Comparison of ENCODE assay signal across 26 cellular contexts in the genomic region with DNA sequence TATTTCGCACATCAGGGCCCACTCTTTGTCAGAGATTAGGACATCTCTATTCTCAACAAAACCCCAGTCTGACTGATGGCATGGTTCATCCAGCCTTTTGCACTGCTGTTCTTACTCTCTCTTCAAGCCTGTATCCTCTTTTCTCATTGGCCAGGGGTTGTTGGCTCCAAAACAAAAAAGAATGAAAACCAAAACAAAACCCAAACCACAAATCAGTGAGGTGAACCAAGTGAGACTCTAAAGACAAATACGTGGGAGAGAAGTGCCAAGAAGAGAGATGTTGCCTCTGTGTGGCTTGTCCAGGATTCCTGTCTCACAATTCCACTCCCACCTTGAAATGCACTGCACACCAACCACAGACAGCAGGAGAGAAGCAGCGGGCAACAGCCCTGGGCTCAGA.
"Had no signal": no experiment of that assay in that cellular context is flagged by ENCODE, and none has a peak within 500 bp of the region (broad histone marks: within the 10 kb centered on the region; RNA-seq: fewer than 3 reads in every experiment).

No MANE protein-coding gene starts in this region.

- H3K27me3 ChIP-seq: dorsolateral prefrontal cortex, gastrocnemius medialis, neural progenitor cell, right lobe of liver, stomach, thyroid gland, vagina had no signal

- H3K79me2 ChIP-seq: parathyroid adenoma had no signal

- H3K4me2 ChIP-seq: neural progenitor cell, smooth muscle cell had no signal

- H3K9me3 Mint-ChIP-seq: memory B cell; naive B cell; natural killer cell treated with Interleukin-12 subunit alpha and Interleukin-12 subunit beta and Interleukin-15 and Interleukin-18, amount 100 ng/mL, for 72 hours; neural progenitor cell; stimulated activated effector memory CD8-positive, alpha-beta T cell treated with anti-CD3 and anti-CD28 coated beads, Interleukin-12 subunit alpha, Interleukin-12 subunit beta, amount 100 ng/mL, for 72 hours had no signal

- H3K36me3 ChIP-seq: gastrocnemius medialis, neural progenitor cell, right lobe of liver, stomach, thyroid gland, vagina had no signal

- H3K9me3 ChIP-seq: gastrocnemius medialis, mucosa of descending colon, right lobe of liver, stomach, thyroid gland, vagina had no signal

- H3K27me3 Mint-ChIP-seq: memory B cell, progenitor cell of endocrine pancreas had no signal

- H3K4me1 Mint-ChIP-seq: memory B cell; naive B cell; stimulated activated effector memory CD8-positive, alpha-beta T cell treated with anti-CD3 and anti-CD28 coated beads, Interleukin-12 subunit alpha, Interleukin-12 subunit beta, amount 100 ng/mL, for 72 hours had no signal

- H3K27ac Mint-ChIP-seq: memory B cell; naive B cell; natural killer cell treated with Interleukin-12 subunit alpha and Interleukin-12 subunit beta and Interleukin-15 and Interleukin-18, amount 100 ng/mL, for 72 hours; neural progenitor cell; progenitor cell of endocrine pancreas; stimulated activated effector memory CD8-positive, alpha-beta T cell treated with anti-CD3 and anti-CD28 coated beads, Interleukin-12 subunit alpha, Interleukin-12 subunit beta, amount 100 ng/mL, for 72 hours had no signal

- H3K4me3 ChIP-seq: dorsolateral prefrontal cortex, gastrocnemius medialis, lung, mucosa of descending colon, neural progenitor cell, right lobe of liver, smooth muscle cell, stomach, thyroid gland, vagina had no signal

- H3K27ac ChIP-seq: gastrocnemius medialis, neural progenitor cell, parathyroid adenoma, right lobe of liver, stomach, thyroid gland, vagina had no signal

- FAIRE-seq: keratinocyte had no signal

- DNase-seq: dorsolateral prefrontal cortex; effector CD4-positive, alpha-beta T cell; foreskin fibroblast; gastrocnemius medialis; head of caudate nucleus; mucosa of descending colon; naive B cell; right lobe of liver; stimulated activated CD4-positive, alpha-beta T cell treated with anti-CD3 and anti-CD28 coated beads, Interleukin-12 subunit alpha, Interleukin-12 subunit beta, amount 100 ng/mL, for 4 hours; stimulated activated CD4-positive, alpha-beta T cell treated with anti-CD3 and anti-CD28 coated beads, Interleukin-1b, Interleukin-23, amount 100 ng/mL, for 48 hours; stimulated activated CD4-positive, alpha-beta T cell treated with anti-CD3 and anti-CD28 coated beads, Interleukin-4, amount 100 ng/mL, for 24 hours; stimulated activated naive CD4-positive, alpha-beta T cell treated with Interleukin-2 at 50 U/mL for 16 hours; stomach; thyroid gland; trophoblast cell had no signal

- H3K4me1 ChIP-seq: neural progenitor cell, parathyroid adenoma, right lobe of liver, stomach had no signal

- ATAC-seq: gastrocnemius medialis; left lobe of liver; mucosa of descending colon; natural killer cell treated with Interleukin-12 subunit alpha and Interleukin-12 subunit beta and Interleukin-15 and Interleukin-18, amount 100 ng/mL, for 72 hours; right lobe of liver; stimulated activated effector memory CD8-positive, alpha-beta T cell treated with anti-CD3 and anti-CD28 coated beads, Interleukin-12 subunit alpha, Interleukin-12 subunit beta, amount 100 ng/mL, for 72 hours had no signal

- H3K4me3 Mint-ChIP-seq: memory B cell; naive B cell; natural killer cell treated with Interleukin-12 subunit alpha and Interleukin-12 subunit beta and Interleukin-15 and Interleukin-18, amount 100 ng/mL, for 72 hours; neural progenitor cell; stimulated activated effector memory CD8-positive, alpha-beta T cell treated with anti-CD3 and anti-CD28 coated beads, Interleukin-12 subunit alpha, Interleukin-12 subunit beta, amount 100 ng/mL, for 72 hours had no signal

- H3K36me3 Mint-ChIP-seq: memory B cell; naive B cell; natural killer cell treated with Interleukin-12 subunit alpha and Interleukin-12 subunit beta and Interleukin-15 and Interleukin-18, amount 100 ng/mL, for 72 hours; stimulated activated effector memory CD8-positive, alpha-beta T cell treated with anti-CD3 and anti-CD28 coated beads, Interleukin-12 subunit alpha, Interleukin-12 subunit beta, amount 100 ng/mL, for 72 hours had no signal

- H3K9ac ChIP-seq: neural progenitor cell, parathyroid adenoma had no signal

- H2AFZ ChIP-seq: neural progenitor cell, parathyroid adenoma had no signal
